In the genomic region with DNA sequence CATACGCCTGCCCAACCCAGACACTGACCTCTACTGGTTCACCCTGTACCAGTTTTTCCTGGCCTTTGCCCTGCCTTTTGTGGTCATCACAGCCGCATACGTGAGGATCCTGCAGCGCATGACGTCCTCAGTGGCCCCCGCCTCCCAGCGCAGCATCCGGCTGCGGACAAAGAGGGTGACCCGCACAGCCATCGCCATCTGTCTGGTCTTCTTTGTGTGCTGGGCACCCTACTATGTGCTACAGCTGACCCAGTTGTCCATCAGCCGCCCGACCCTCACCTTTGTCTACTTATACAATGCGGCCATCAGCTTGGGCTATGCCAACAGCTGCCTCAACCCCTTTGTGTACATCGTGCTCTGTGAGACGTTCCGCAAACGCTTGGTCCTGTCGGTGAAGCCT, we compare ENCODE assay signal across 1 cellular context.
TF ChIP-seq lines count a peak whose summit lies in the region.

No MANE protein-coding gene starts in this region.

TF ChIP-seq in HepG2, 621 proteins besides CTCF, POLR2A, EP300 and RAD21:
- TF ChIP-seq ZBTB33 (CRISPR knock-in tag; IDR thresholded peaks at IDR 0.05) (peak; percentile 56; the same call in 1 of the 2 replicates), NFIB (CRISPR knock-in tag; IDR thresholded peaks at IDR 0.05; ENCODE audit: borderline replicate concordance) (no peak), ZNF687 (CRISPR knock-in tag; IDR thresholded peaks at IDR 0.05) (no peak), CSRNP1 (CRISPR knock-in tag; IDR thresholded peaks at IDR 0.05) (no peak), TMF1 (CRISPR knock-in tag; IDR thresholded peaks at IDR 0.05; ENCODE audit: low read depth) (no peak), FOXK2 (IDR thresholded peaks at IDR 0.05) (no peak), ZBTB38 (CRISPR knock-in tag; IDR thresholded peaks at IDR 0.05) (0 out of 2 replicates have a peak, but pooled peaks have one; percentile 37), ZBTB8A (CRISPR knock-in tag; IDR thresholded peaks at IDR 0.05; ENCODE audit: borderline replicate concordance, low read depth) (no peak), MXD3 (CRISPR knock-in tag; IDR thresholded peaks at IDR 0.05) (no peak), SATB2 (CRISPR knock-in tag; IDR thresholded peaks at IDR 0.05) (no peak), ZNF775 (CRISPR knock-in tag; IDR thresholded peaks at IDR 0.05; ENCODE audit: borderline replicate concordance) (no peak), SP5 (CRISPR knock-in tag; IDR thresholded peaks at IDR 0.05; ENCODE audit: borderline replicate concordance, low read depth) (no peak)
TF ChIP-seq in HepG2: peak in this region for 2.
